Comparison of ENCODE assay signal across 9 cellular contexts in genomic region chr1:24535021-24535424, GRCh38. TPM values are rescaled to one million over a fixed set of nuclear protein-coding genes. Genes with fewer than 3 reads are reported as not detected.
DNase-seq lines count a peak whose midpoint lies in the region; ATAC-seq and TF ChIP-seq lines count a peak whose summit lies in the region.
"Had no signal": no experiment of that assay in that cellular context is flagged by ENCODE, and none has a peak within 500 bp of the region (broad histone marks: within the 10 kb centered on the region; RNA-seq: fewer than 3 reads in every experiment).

No MANE protein-coding gene starts in this region.

- H3K36me3 ChIP-seq in breast epithelium (no peaks in the 10 kb centered on the region), upper lobe of left lung (peaks cover 0 to 5% (median 3%) of the 10 kb centered on the region in 4 donors)

- ATAC-seq in upper lobe of left lung (ENCODE audit: low FRiP score in 2 of 2) (peak in 1 of 2 donors; percentile 14), HG02981 (IDR thresholded peaks at IDR 0.05; ENCODE audit: unreplicated experiment) (no peak), HG03457 (IDR thresholded peaks at IDR 0.05; ENCODE audit: unreplicated experiment) (no peak)

- H3K4me3 ChIP-seq in breast epithelium (peak overlapping the region in 2 of 3 donors; percentile 15 to 22), mononuclear cell (ENCODE audit: low read length) (peak overlapping the region; percentile 14), upper lobe of left lung (peak overlapping the region in 2 of 4 donors; percentile 11 to 21)

- H3K9me3 ChIP-seq in breast epithelium: no peaks in the 10 kb centered on the region
- H3K9me3 ChIP-seq in mononuclear cell (ENCODE audit: low read depth, low read length): no peaks in the 10 kb centered on the region
- H3K9me3 ChIP-seq in upper lobe of left lung: no peaks in the 10 kb centered on the region

- H3K4me1 ChIP-seq in breast epithelium: no peaks in the 10 kb centered on the region
- peaks cover 30% of the 10 kb centered on the region for H3K4me1 ChIP-seq in mononuclear cell (ENCODE audit: insufficient read depth, low read length)
- H3K4me1 ChIP-seq in upper lobe of left lung: peaks cover 0 to 7% (median 2%) of the 10 kb centered on the region in 4 donors

- intact Hi-C loops in breast epithelium (cut with DNase I; ENCODE audit: low total_unique reads): no loop called here
- intact Hi-C loops in MCF 10A (cut with micrococcal nuclease): no loop called here

- POLR2A ChIA-PET in MCF 10A (lab: Yijun Ruan, JAX): no interaction called here

- H3K27me3 ChIP-seq in breast epithelium (no peaks in the 10 kb centered on the region), mononuclear cell (ENCODE audit: insufficient read depth, low read length) (no peaks in the 10 kb centered on the region), upper lobe of left lung (no peaks in the 10 kb centered on the region)

- BruUV-seq in MCF 10A (replicated peaks; lab: Mats Ljungman, UMichigan): no TSS peak

- no peak overlapping the region for H3K4me3 Mint-ChIP-seq in MCF 10A (ENCODE audit: unreplicated experiment)

- TF ChIP-seq POLR2A in breast epithelium (IDR thresholded peaks at IDR 0.05) (no peak), upper lobe of left lung (IDR thresholded peaks at IDR 0.05) (no peak)

- no peak for DNase-seq in breast epithelium (ENCODE audit: low spot score in 2 of 2)
- no peak for DNase-seq in MCF 10A (ENCODE audit: unreplicated experiment)
- DNase-seq in activated CD8-positive, alpha-beta memory T cell treated with anti-CD3 and anti-CD28 coated beads, Interleukin-2, amount 50 U/mL, for 24 hours (ENCODE audit: extremely low read depth): peak; percentile 43
- peak; percentile 23 to 81 for DNase-seq in upper lobe of left lung
- DNase-seq in NCI-H446 treated with DMSO at 0.1 percent for 48 hours (lab: John Stamatoyannopoulos, UW): no peak

- H3K36me3 Mint-ChIP-seq in MCF 10A (ENCODE audit: insufficient read depth, unreplicated experiment): no peaks in the 10 kb centered on the region

- H3K27ac ChIP-seq in breast epithelium (peak overlapping the region in 1 of 2 donors; percentile 25), upper lobe of left lung (peak overlapping the region in 2 of 4 donors; percentile 57 to 62)

- peaks cover 6% of the 10 kb centered on the region for H3K4me1 Mint-ChIP-seq in MCF 10A (ENCODE audit: insufficient read depth, unreplicated experiment)

- TF ChIP-seq CTCF in breast epithelium (IDR thresholded peaks at IDR 0.05) (no peak), MCF 10A (IDR thresholded peaks at IDR 0.05; ENCODE audit: unreplicated experiment) (no peak), upper lobe of left lung (IDR thresholded peaks at IDR 0.05) (peak in 1 of 6 experiments; percentile 5)

- no peaks in the 10 kb centered on the region for H3K27me3 Mint-ChIP-seq in MCF 10A (ENCODE audit: insufficient read depth, unreplicated experiment)

- CTCF ChIA-PET in MCF 10A (lab: Yijun Ruan, JAX): interaction anchor here (0.5 to 0.6 kb wide), 2 partner anchors 99 to 160 kb away, joined by 4 to 6 read pairs; no protein-coding TSS in a partner anchor

- WGBS in upper lobe of left lung, 2 donors: 77 to 85% methylated on average over 20 to 21 of the region's 21 CpGs

- no peak overlapping the region for H3K27ac Mint-ChIP-seq in MCF 10A (ENCODE audit: low read depth, unreplicated experiment)

- TF ChIP-seq EP300 in upper lobe of left lung (IDR thresholded peaks at IDR 0.05): no peak

- H3K9me3 Mint-ChIP-seq in MCF 10A (ENCODE audit: unreplicated experiment): no peaks in the 10 kb centered on the region

RNA-seq across cellular contexts. Expression of gene NCMAP, which starts 20.9 kb away (rescaled TPM):
- total RNA-seq in breast epithelium (1 to 10 TPM in 1 of 3 donors, under 1 TPM in 2; 0.16 to 8.2 (median 0.98) TPM), MCF 10A (2022) (not detected in 2 replicates), mononuclear cell (0.10 TPM), upper lobe of left lung (10 to 100 TPM in 1 of 6 donors, 1 to 10 TPM in 5; 3.3 to 12.8 (median 7.3) TPM)
- total RNA-seq: myocyte had no signal

RNA-seq across cellular contexts. Expression of gene RCAN3, which starts 32.4 kb away (rescaled TPM):
- 10 to 100 TPM in 1 of 3 donors, 1 to 10 TPM in 2; 5.0 to 22.7 (median 8.8) TPM for total RNA-seq in breast epithelium
- 6.1 and 7.1 TPM in 2 replicates for total RNA-seq in MCF 10A (2022)
- 122 TPM for total RNA-seq in mononuclear cell
- 10 to 100 TPM; 13.6 to 35.5 (median 18.6) TPM for total RNA-seq in upper lobe of left lung

Comparison
In these comparisons a context has a peak if more than half of its experiments do, and no peak if none do; other contexts are left out.
1. DNase-seq: peak in activated CD8-positive, alpha-beta memory T cell treated with anti-CD3 and anti-CD28 coated beads, Interleukin-2, amount 50 U/mL, for 24 hours (single experiment) and upper lobe of left lung (2 of 2); none in breast epithelium (0 of 2), MCF 10A (single experiment) and NCI-H446 treated with DMSO at 0.1 percent for 48 hours (single experiment).